ENCODE assay signal across 1 cellular context in the genomic region with DNA sequence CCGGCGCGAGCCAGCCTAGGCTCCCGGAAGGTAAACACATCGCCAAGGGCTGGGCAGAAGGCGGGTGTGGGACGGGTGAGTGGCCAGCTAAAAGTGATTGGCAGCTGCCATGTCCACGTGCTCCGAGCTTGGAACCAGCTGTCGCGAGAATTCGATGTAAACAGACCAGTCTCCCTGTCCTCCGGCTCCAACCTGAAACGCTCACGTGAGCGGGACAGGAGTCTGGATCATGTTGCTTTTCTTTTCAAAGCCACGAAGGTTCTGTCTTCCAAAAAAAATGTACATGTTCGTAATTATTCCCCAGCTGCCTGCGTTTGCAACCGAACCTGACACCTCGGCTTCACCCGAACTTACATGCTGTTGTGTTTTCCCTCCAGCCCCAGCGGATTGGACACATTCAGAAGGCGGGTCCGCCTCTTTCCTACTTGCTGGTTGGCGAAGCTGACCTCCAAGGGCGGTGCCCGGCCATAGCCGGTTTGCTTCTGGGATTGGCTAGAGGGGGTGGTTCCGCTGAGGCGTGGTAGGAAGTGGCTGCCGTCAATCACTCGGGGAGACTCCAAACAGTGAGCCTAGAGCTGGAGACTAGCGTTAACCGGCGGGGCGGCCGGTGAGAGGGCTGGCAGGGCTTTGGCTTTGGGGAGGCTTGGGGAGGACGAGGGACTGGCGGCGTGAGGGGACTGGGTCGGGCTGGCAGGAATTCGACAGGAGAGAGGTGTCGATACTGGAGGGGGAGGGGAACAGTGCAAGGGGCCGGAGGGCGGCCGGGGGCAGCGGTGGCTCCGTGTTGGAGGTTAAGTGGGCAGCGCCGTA.
TF ChIP-seq lines count a peak whose summit lies in the region.

Gene BCAS3 (plus strand): TSS at position 544 of the 810 bp plus-strand sequence.

TF ChIP-seq in HEK293, 187 proteins besides CTCF, POLR2A, EP300 and RAD21 (continued from another document and continues in another):
- TF ChIP-seq, protein P1, sequence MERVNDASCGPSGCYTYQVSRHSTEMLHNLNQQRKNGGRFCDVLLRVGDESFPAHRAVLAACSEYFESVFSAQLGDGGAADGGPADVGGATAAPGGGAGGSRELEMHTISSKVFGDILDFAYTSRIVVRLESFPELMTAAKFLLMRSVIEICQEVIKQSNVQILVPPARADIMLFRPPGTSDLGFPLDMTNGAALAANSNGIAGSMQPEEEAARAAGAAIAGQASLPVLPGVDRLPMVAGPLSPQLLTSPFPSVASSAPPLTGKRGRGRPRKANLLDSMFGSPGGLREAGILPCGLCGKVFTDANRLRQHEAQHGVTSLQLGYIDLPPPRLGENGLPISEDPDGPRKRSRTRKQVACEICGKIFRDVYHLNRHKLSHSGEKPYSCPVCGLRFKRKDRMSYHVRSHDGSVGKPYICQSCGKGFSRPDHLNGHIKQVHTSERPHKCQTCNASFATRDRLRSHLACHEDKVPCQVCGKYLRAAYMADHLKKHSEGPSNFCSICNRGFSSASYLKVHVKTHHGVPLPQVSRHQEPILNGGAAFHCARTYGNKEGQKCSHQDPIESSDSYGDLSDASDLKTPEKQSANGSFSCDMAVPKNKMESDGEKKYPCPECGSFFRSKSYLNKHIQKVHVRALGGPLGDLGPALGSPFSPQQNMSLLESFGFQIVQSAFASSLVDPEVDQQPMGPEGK (tag by site-specific recombination; IDR thresholded peaks at IDR 0.05), result peak; percentile 90
- TF ChIP-seq, protein P2, sequence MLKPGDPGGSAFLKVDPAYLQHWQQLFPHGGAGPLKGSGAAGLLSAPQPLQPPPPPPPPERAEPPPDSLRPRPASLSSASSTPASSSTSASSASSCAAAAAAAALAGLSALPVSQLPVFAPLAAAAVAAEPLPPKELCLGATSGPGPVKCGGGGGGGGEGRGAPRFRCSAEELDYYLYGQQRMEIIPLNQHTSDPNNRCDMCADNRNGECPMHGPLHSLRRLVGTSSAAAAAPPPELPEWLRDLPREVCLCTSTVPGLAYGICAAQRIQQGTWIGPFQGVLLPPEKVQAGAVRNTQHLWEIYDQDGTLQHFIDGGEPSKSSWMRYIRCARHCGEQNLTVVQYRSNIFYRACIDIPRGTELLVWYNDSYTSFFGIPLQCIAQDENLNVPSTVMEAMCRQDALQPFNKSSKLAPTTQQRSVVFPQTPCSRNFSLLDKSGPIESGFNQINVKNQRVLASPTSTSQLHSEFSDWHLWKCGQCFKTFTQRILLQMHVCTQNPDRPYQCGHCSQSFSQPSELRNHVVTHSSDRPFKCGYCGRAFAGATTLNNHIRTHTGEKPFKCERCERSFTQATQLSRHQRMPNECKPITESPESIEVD (tag by site-specific recombination; IDR thresholded peaks at IDR 0.05), result no peak
- TF ChIP-seq ZNF514 (tag by site-specific recombination; IDR thresholded peaks at IDR 0.05) (no peak), ZNF155 (tag by site-specific recombination; IDR thresholded peaks at IDR 0.05) (no peak), ZNF792 (tag by site-specific recombination; IDR thresholded peaks at IDR 0.05) (no peak), FEZF1 (tag by site-specific recombination; IDR thresholded peaks at IDR 0.05) (no peak), ZNF292 (tag by site-specific recombination; IDR thresholded peaks at IDR 0.05; ENCODE audit: borderline replicate concordance, low read depth) (no peak), ZBTB6 (tag by site-specific recombination; IDR thresholded peaks at IDR 0.05) (peak; percentile 74; the same call in 1 of the 2 replicates), ZNF830 (tag by site-specific recombination; IDR thresholded peaks at IDR 0.05; ENCODE audit: low read depth) (no peak), ZSCAN16 (tag by site-specific recombination; IDR thresholded peaks at IDR 0.05) (peak; percentile 33; the same call in 1 of the 2 replicates), ZNF169 (tag by site-specific recombination; IDR thresholded peaks at IDR 0.05) (no peak), ZNF132 (tag by site-specific recombination; IDR thresholded peaks at IDR 0.05; ENCODE audit: borderline replicate concordance) (no peak), SP3 (tag by site-specific recombination; IDR thresholded peaks at IDR 0.05) (peak; percentile 96), ZBTB26 (tag by site-specific recombination; optimal IDR thresholded peaks at IDR 0.05) (no peak), ZNF560 (tag by site-specific recombination; IDR thresholded peaks at IDR 0.05; ENCODE audit: borderline replicate concordance) (no peak), ZNF548 (tag by site-specific recombination; IDR thresholded peaks at IDR 0.05) (no peak), ZNF530 (tag by site-specific recombination; IDR thresholded peaks at IDR 0.05; ENCODE audit: low read depth) (no peak), ZNF555 (tag by site-specific recombination; conservative IDR thresholded peaks at IDR 0.05) (no peak), ZNF623 (tag by site-specific recombination; IDR thresholded peaks at IDR 0.05) (no peak), SP7 (tag by site-specific recombination; IDR thresholded peaks at IDR 0.05) (peak; percentile 64), ZNF157 (tag by site-specific recombination; IDR thresholded peaks at IDR 0.05) (no peak), ZNF202 (tag by site-specific recombination; IDR thresholded peaks at IDR 0.05; ENCODE audit: borderline replicate concordance) (no peak), ZNF561 (tag by site-specific recombination; IDR thresholded peaks at IDR 0.05; ENCODE audit: borderline replicate concordance) (no peak), ZEB2 (tag by site-specific recombination; IDR thresholded peaks at IDR 0.05) (0 out of 2 replicates have a peak, but pooled peaks have one; percentile 21), KLF9 (tag by site-specific recombination; IDR thresholded peaks at IDR 0.05; ENCODE audit: low read depth) (peak; percentile 57), ZNF664 (tag by site-specific recombination; IDR thresholded peaks at IDR 0.05) (no peak), HOXD13 (CRISPR knock-in tag; IDR thresholded peaks at IDR 0.05; ENCODE audit: borderline replicate concordance) (no peak), ZNF211 (tag by site-specific recombination; IDR thresholded peaks at IDR 0.05; ENCODE audit: low read depth) (no peak), ZBTB48 (tag by site-specific recombination; IDR thresholded peaks at IDR 0.05) (peak; percentile 86), ZNF23 (tag by site-specific recombination; IDR thresholded peaks at IDR 0.05; ENCODE audit: borderline replicate concordance) (no peak), ZFP69B (tag by site-specific recombination; IDR thresholded peaks at IDR 0.05) (peak; percentile 19; the same call in 1 of the 2 replicates), BCL11A (tag by site-specific recombination; IDR thresholded peaks at IDR 0.05; ENCODE audit: low read depth) (no peak), ZNF571 (tag by site-specific recombination; IDR thresholded peaks at IDR 0.05) (no peak), ZNF302 (tag by site-specific recombination; IDR thresholded peaks at IDR 0.05; ENCODE audit: low read depth) (no peak), ZNF701 (tag by site-specific recombination; IDR thresholded peaks at IDR 0.05) (no peak), YY2 (tag by site-specific recombination; IDR thresholded peaks at IDR 0.05) (no peak), SP2 (tag by site-specific recombination; IDR thresholded peaks at IDR 0.05) (peak; percentile 97)
- TF ChIP-seq, protein P3, sequence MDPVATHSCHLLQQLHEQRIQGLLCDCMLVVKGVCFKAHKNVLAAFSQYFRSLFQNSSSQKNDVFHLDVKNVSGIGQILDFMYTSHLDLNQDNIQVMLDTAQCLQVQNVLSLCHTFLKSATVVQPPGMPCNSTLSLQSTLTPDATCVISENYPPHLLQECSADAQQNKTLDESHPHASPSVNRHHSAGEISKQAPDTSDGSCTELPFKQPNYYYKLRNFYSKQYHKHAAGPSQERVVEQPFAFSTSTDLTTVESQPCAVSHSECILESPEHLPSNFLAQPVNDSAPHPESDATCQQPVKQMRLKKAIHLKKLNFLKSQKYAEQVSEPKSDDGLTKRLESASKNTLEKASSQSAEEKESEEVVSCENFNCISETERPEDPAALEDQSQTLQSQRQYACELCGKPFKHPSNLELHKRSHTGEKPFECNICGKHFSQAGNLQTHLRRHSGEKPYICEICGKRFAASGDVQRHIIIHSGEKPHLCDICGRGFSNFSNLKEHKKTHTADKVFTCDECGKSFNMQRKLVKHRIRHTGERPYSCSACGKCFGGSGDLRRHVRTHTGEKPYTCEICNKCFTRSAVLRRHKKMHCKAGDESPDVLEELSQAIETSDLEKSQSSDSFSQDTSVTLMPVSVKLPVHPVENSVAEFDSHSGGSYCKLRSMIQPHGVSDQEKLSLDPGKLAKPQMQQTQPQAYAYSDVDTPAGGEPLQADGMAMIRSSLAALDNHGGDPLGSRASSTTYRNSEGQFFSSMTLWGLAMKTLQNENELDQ (tag by site-specific recombination; IDR thresholded peaks at IDR 0.05; ENCODE audit: low read depth), result no peak
- TF ChIP-seq, protein P4, sequence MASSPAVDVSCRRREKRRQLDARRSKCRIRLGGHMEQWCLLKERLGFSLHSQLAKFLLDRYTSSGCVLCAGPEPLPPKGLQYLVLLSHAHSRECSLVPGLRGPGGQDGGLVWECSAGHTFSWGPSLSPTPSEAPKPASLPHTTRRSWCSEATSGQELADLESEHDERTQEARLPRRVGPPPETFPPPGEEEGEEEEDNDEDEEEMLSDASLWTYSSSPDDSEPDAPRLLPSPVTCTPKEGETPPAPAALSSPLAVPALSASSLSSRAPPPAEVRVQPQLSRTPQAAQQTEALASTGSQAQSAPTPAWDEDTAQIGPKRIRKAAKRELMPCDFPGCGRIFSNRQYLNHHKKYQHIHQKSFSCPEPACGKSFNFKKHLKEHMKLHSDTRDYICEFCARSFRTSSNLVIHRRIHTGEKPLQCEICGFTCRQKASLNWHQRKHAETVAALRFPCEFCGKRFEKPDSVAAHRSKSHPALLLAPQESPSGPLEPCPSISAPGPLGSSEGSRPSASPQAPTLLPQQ (tag by site-specific recombination; IDR thresholded peaks at IDR 0.05), result no peak; the same call in 1 of the 2 replicates
- TF ChIP-seq, protein P5, sequence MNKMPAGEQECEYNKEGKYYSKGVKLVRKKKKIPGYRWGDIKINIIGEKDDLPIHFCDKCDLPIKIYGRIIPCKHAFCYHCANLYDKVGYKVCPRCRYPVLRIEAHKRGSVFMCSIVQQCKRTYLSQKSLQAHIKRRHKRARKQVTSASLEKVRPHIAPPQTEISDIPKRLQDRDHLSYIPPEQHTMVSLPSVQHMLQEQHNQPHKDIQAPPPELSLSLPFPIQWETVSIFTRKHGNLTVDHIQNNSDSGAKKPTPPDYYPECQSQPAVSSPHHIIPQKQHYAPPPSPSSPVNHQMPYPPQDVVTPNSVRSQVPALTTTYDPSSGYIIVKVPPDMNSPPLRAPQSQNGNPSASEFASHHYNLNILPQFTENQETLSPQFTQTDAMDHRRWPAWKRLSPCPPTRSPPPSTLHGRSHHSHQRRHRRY (tag by site-specific recombination; IDR thresholded peaks at IDR 0.05), result no peak
- TF ChIP-seq, protein P6, sequence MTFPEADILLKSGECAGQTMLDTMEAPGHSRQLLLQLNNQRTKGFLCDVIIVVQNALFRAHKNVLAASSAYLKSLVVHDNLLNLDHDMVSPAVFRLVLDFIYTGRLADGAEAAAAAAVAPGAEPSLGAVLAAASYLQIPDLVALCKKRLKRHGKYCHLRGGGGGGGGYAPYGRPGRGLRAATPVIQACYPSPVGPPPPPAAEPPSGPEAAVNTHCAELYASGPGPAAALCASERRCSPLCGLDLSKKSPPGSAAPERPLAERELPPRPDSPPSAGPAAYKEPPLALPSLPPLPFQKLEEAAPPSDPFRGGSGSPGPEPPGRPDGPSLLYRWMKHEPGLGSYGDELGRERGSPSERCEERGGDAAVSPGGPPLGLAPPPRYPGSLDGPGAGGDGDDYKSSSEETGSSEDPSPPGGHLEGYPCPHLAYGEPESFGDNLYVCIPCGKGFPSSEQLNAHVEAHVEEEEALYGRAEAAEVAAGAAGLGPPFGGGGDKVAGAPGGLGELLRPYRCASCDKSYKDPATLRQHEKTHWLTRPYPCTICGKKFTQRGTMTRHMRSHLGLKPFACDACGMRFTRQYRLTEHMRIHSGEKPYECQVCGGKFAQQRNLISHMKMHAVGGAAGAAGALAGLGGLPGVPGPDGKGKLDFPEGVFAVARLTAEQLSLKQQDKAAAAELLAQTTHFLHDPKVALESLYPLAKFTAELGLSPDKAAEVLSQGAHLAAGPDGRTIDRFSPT (tag by site-specific recombination; IDR thresholded peaks at IDR 0.05), result peak; percentile 86
- TF ChIP-seq, protein P7, sequence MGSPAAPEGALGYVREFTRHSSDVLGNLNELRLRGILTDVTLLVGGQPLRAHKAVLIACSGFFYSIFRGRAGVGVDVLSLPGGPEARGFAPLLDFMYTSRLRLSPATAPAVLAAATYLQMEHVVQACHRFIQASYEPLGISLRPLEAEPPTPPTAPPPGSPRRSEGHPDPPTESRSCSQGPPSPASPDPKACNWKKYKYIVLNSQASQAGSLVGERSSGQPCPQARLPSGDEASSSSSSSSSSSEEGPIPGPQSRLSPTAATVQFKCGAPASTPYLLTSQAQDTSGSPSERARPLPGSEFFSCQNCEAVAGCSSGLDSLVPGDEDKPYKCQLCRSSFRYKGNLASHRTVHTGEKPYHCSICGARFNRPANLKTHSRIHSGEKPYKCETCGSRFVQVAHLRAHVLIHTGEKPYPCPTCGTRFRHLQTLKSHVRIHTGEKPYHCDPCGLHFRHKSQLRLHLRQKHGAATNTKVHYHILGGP (tag by site-specific recombination; IDR thresholded peaks at IDR 0.05), result no peak
